Comparison of ENCODE assay signal across 17 cellular contexts in genomic region chr5:64158827-64159226, GRCh38. TPM values are rescaled to one million over a fixed set of nuclear protein-coding genes. Genes with fewer than 3 reads are reported as not detected.
"Had no signal": no experiment of that assay in that cellular context is flagged by ENCODE, and none has a peak within 500 bp of the region (broad histone marks: within the 10 kb centered on the region; RNA-seq: fewer than 3 reads in every experiment).

No MANE protein-coding gene starts in this region.

- H3K4me1 ChIP-seq: sigmoid colon, stomach, transverse colon had no signal

- H3K27ac ChIP-seq: heart left ventricle, neutrophil, right atrium auricular region, sigmoid colon, stomach, thoracic aorta, transverse colon had no signal

- H3K9me3 ChIP-seq: mucosa of descending colon, neutrophil, sigmoid colon, thoracic aorta, transverse colon had no signal

- H3K36me3 ChIP-seq: heart left ventricle, neutrophil, right atrium auricular region, sigmoid colon, stomach, thoracic aorta, transverse colon had no signal

- DNase-seq: effector memory CD8-positive, alpha-beta T cell; erythroblast; heart left ventricle; hippocampal formation; mucosa of descending colon; naive thymus-derived CD8-positive, alpha-beta T cell; posterior cingulate gyrus; sigmoid colon; stimulated activated CD4-positive, alpha-beta T cell treated with anti-CD3 and anti-CD28 coated beads, Interleukin-12 subunit alpha, Interleukin-12 subunit beta, amount 100 ng/mL, for 4 hours; stimulated activated naive CD4-positive, alpha-beta T cell; stomach; substantia nigra; transverse colon had no signal

- ATAC-seq: effector memory CD8-positive, alpha-beta T cell; heart left ventricle; left lobe of liver; mucosa of descending colon; naive thymus-derived CD8-positive, alpha-beta T cell had no signal

- H3K4me3 ChIP-seq: heart left ventricle, mucosa of descending colon, right atrium auricular region, sigmoid colon, stomach, thoracic aorta, transverse colon had no signal

- H3K27me3 ChIP-seq: heart left ventricle, right atrium auricular region, sigmoid colon, stomach had no signal

RNA-seq across cellular contexts. Expression of gene RNF180, which starts 6.8 kb away (rescaled TPM):
- total RNA-seq: naive thymus-derived CD8-positive, alpha-beta T cell had no signal
- polyA plus RNA-seq: naive thymus-derived CD8-positive, alpha-beta T cell had no signal
